21 cellular contexts compared by ENCODE assay signal in the genomic region with DNA sequence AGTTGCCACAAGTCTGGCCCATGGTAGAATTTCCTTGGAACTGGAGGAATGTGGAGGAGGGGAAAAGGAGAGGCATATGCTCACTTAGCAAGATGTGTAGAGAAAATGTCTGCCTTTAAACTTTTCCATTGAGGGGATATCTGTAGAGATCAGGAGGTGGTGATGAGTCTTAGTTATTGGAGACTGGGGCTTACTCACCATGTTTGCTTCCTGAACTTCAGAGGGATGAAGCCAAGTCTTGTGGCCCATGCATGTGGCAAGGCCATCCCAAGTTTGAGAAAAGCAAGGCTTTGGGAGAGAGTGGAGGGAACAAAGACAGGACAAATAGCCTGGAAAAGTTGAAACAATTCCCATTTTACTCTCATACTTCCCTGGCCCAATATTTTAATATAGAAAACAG.
"Had no signal": no experiment of that assay in that cellular context is flagged by ENCODE, and none has a peak within 500 bp of the region (broad histone marks: within the 10 kb centered on the region; RNA-seq: fewer than 3 reads in every experiment).

No MANE protein-coding gene starts in this region.

- ATAC-seq: activated CD8-positive, alpha-beta memory T cell treated with anti-CD3 and anti-CD28 coated beads, Interleukin-2, amount 10 ng/mL, durations not matched to agents 7 days and 5 days; heart left ventricle; left lobe of liver; T-cell had no signal

- H3K27ac Mint-ChIP-seq: activated CD8-positive, alpha-beta memory T cell treated with anti-CD3 and anti-CD28 coated beads, Interleukin-2, amount 10 ng/mL, durations not matched to agents 7 days and 5 days; activated naive CD4-positive, alpha-beta T cell treated with anti-CD3 and anti-CD28 coated beads, Interleukin-2, amount 10 ng/mL, durations not matched to agents 7 days and 5 days; T-cell had no signal

- H3K27ac ChIP-seq: cardiac muscle cell, esophagus muscularis mucosa, heart left ventricle, tibial nerve, vagina had no signal

- H3K9me3 Mint-ChIP-seq: activated naive CD4-positive, alpha-beta T cell treated with anti-CD3 and anti-CD28 coated beads, Interleukin-2, amount 10 ng/mL, durations not matched to agents 7 days and 5 days; naive B cell; T-cell had no signal

- DNase-seq: activated CD4-positive, CD25-positive, alpha-beta regulatory T cell treated with anti-CD3 and anti-CD28 coated beads, Interleukin-2, amount 50 U/mL, for 72 hours; activated CD8-positive, alpha-beta memory T cell treated with anti-CD3 and anti-CD28 coated beads, Interleukin-2, amount 10 ng/mL, durations not matched to agents 7 days and 5 days; activated naive CD4-positive, alpha-beta T cell treated with anti-CD3 and anti-CD28 coated beads, Interleukin-2, amount 10 ng/mL, durations not matched to agents 7 days and 5 days; activated T-cell treated with anti-CD3 and anti-CD28 coated beads, Interleukin-2, amount 50 U/mL, for 1 hour; heart left ventricle; islet precursor cell; mammary epithelial cell; naive B cell; posterior cingulate gyrus; retina; stimulated activated CD4-positive, alpha-beta T cell treated with anti-CD3 and anti-CD28 coated beads, Interleukin-4, amount 100 ng/mL, for 4 hours; stimulated activated CD8-positive, alpha-beta memory T cell treated with anti-CD3 and anti-CD28 coated beads, Interleukin-4, amount 100 ng/mL, for 48 hours; stimulated activated naive CD4-positive, alpha-beta T cell treated with Interleukin-2 at 50 U/mL for 16 hours; substantia nigra; T-cell; T-helper 9 cell had no signal

- H3K4me3 Mint-ChIP-seq: activated CD8-positive, alpha-beta memory T cell treated with anti-CD3 and anti-CD28 coated beads, Interleukin-2, amount 10 ng/mL, durations not matched to agents 7 days and 5 days; activated naive CD4-positive, alpha-beta T cell treated with anti-CD3 and anti-CD28 coated beads, Interleukin-2, amount 10 ng/mL, durations not matched to agents 7 days and 5 days; naive B cell; T-cell had no signal

- H3K4me3 ChIP-seq: cardiac muscle cell, esophagus muscularis mucosa, heart left ventricle, tibial nerve, vagina had no signal

- H3K9me3 ChIP-seq: esophagus muscularis mucosa, heart left ventricle, tibial nerve, vagina had no signal

- H3K4me1 Mint-ChIP-seq: naive B cell had no signal

- H3K27me3 Mint-ChIP-seq: activated naive CD4-positive, alpha-beta T cell treated with anti-CD3 and anti-CD28 coated beads, Interleukin-2, amount 10 ng/mL, durations not matched to agents 7 days and 5 days; naive B cell; T-cell had no signal

- H3K27me3 ChIP-seq: cardiac muscle cell, esophagus muscularis mucosa, heart left ventricle, tibial nerve, vagina had no signal

- H3K36me3 ChIP-seq: cardiac muscle cell, esophagus muscularis mucosa, heart left ventricle, tibial nerve, vagina had no signal
